ENCODE assay signal across 25 cellular contexts in the genomic region with DNA sequence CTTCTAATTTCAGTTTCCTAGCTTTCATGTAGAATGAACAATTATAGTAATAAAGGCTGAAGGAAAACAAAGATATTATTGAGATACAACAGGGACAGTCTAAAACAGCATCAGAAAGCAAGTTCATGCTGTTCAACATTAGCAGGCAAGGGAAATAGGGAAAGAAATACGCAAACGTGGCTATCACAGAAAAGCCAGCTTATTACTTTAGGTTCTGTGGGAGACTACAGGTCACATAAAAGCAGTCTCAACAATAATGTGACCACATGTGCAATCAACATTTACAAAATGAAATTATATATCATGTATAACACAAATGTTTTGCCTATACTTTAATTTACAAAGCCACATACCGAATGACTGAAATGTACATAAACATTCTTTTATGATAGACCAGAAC.
"Had no signal": no experiment of that assay in that cellular context is flagged by ENCODE, and none has a peak within 500 bp of the region (broad histone marks: within the 10 kb centered on the region; RNA-seq: fewer than 3 reads in every experiment).

No MANE protein-coding gene starts in this region.

- H3K27ac Mint-ChIP-seq: natural killer cell; stimulated activated effector memory CD8-positive, alpha-beta T cell treated with anti-CD3 and anti-CD28 coated beads, Interleukin-12 subunit alpha, Interleukin-12 subunit beta, amount 100 ng/mL, for 72 hours; type B pancreatic cell had no signal

- H3K9me3 Mint-ChIP-seq: natural killer cell; stimulated activated effector memory CD8-positive, alpha-beta T cell treated with anti-CD3 and anti-CD28 coated beads, Interleukin-12 subunit alpha, Interleukin-12 subunit beta, amount 100 ng/mL, for 72 hours; type B pancreatic cell had no signal

- H3K36me3 ChIP-seq: colonic mucosa, ovary had no signal

- H3K4me3 Mint-ChIP-seq: natural killer cell; stimulated activated effector memory CD8-positive, alpha-beta T cell treated with anti-CD3 and anti-CD28 coated beads, Interleukin-12 subunit alpha, Interleukin-12 subunit beta, amount 100 ng/mL, for 72 hours; type B pancreatic cell had no signal

- H3K27me3 Mint-ChIP-seq: type B pancreatic cell had no signal

- DNase-seq: colonic mucosa; dermis blood vessel endothelial cell; effector memory CD4-positive, alpha-beta T cell; foreskin keratinocyte; heart right ventricle; hippocampal formation; left cardiac atrium; left lung; natural killer cell; occipital lobe; ovary; posterior cingulate gyrus; psoas muscle; right cardiac atrium; sigmoid colon; stimulated activated CD4-positive, alpha-beta T cell treated with anti-CD3 and anti-CD28 coated beads, Interleukin-2, amount 100 ng/mL, for 24 hours; stimulated activated CD4-positive, alpha-beta T cell treated with anti-CD3 and anti-CD28 coated beads, Interleukin-4, amount 100 ng/mL, for 24 hours; stimulated activated naive CD4-positive, alpha-beta T cell treated with Interleukin-2 at 50 U/mL for 16 hours; stomach; testis; tibial artery had no signal

- H3K4me3 ChIP-seq: colonic mucosa, esophagus muscularis mucosa, gastroesophageal sphincter, heart right ventricle, left lung, ovary, psoas muscle, sigmoid colon, stomach, testis, tibial artery had no signal

- H3K27ac ChIP-seq: colonic mucosa, esophagus muscularis mucosa, foreskin keratinocyte, gastroesophageal sphincter, heart right ventricle, ovary, psoas muscle, sigmoid colon, stomach, testis, tibial artery had no signal

- H3K4me1 ChIP-seq: colonic mucosa, foreskin keratinocyte, psoas muscle, testis had no signal

- H3K9me3 ChIP-seq: colonic mucosa, gastroesophageal sphincter, heart right ventricle, left lung, ovary, psoas muscle, sigmoid colon, stomach, testis, tibial artery had no signal

- ATAC-seq: foreskin keratinocyte; gastroesophageal sphincter; heart right ventricle; left cardiac atrium; left lung; natural killer cell; psoas muscle; right cardiac atrium; stimulated activated effector memory CD8-positive, alpha-beta T cell treated with anti-CD3 and anti-CD28 coated beads, Interleukin-12 subunit alpha, Interleukin-12 subunit beta, amount 100 ng/mL, for 72 hours had no signal

- H3K27me3 ChIP-seq: colonic mucosa, esophagus muscularis mucosa, foreskin keratinocyte, gastroesophageal sphincter, heart right ventricle, left lung, ovary, sigmoid colon, stomach, testis, tibial artery had no signal

- H3K36me3 Mint-ChIP-seq: natural killer cell had no signal
